8 cellular contexts compared by ENCODE assay signal in genomic region chr19:34734601-34735103, GRCh38. TPM values are rescaled to one million over a fixed set of nuclear protein-coding genes. Genes with fewer than 3 reads are reported as not detected.
DNase-seq lines count a peak whose midpoint lies in the region; ATAC-seq and TF ChIP-seq lines count a peak whose summit lies in the region.

No MANE protein-coding gene starts in this region.

- no peak for TF ChIP-seq CTCF in CD8-positive, alpha-beta T cell (IDR thresholded peaks at IDR 0.05)
- no peak for TF ChIP-seq CTCF in neural cell (IDR thresholded peaks at IDR 0.05; ENCODE audit: poor library complexity, severe bottlenecking)

- peaks cover 4% of the 10 kb centered on the region for H3K9me3 ChIP-seq in CD8-positive, alpha-beta T cell (ENCODE audit: low read length)
- H3K9me3 ChIP-seq in duodenal mucosa (ENCODE audit: control insufficient read depth in 1 of 2, low read length in 2 of 2): peaks cover 21 to 35% of the 10 kb centered on the region in 2 donors
- no peaks in the 10 kb centered on the region for H3K9me3 ChIP-seq in neural cell (ENCODE audit: low read length)

- H3K36me3 ChIP-seq in CD8-positive, alpha-beta T cell (ENCODE audit: insufficient read depth, low read length): peaks cover 12% of the 10 kb centered on the region
- H3K36me3 ChIP-seq in duodenal mucosa (ENCODE audit: control insufficient read depth in 1 of 2, insufficient read depth in 2 of 2, low read length in 2 of 2): peaks cover 27 to 37% of the 10 kb centered on the region in 2 donors
- peaks cover 14% of the 10 kb centered on the region for H3K36me3 ChIP-seq in neural cell (ENCODE audit: insufficient read depth, low read length)

- peaks cover 47% of the 10 kb centered on the region for H3K36me3 Mint-ChIP-seq in CD8-positive, alpha-beta T cell

- TF ChIP-seq RAD21 in neural cell (conservative IDR thresholded peaks at IDR 0.05): no peak

- H3K27me3 ChIP-seq in CD8-positive, alpha-beta T cell (ENCODE audit: insufficient read depth, low read length): no peaks in the 10 kb centered on the region
- no peaks in the 10 kb centered on the region for H3K27me3 ChIP-seq in duodenal mucosa (ENCODE audit: control insufficient read depth in 1 of 2, insufficient read depth in 2 of 2, low read length in 2 of 2)
- no peaks in the 10 kb centered on the region for H3K27me3 ChIP-seq in neural cell (ENCODE audit: insufficient read depth, low read depth, low read length)

- TF ChIP-seq EP300 in neural cell (conservative IDR thresholded peaks at IDR 0.05; ENCODE audit: poor library complexity, severe bottlenecking): no peak

- peak overlapping the region; percentile 98 for H3K27ac Mint-ChIP-seq in CD8-positive, alpha-beta T cell

- H3K27ac ChIP-seq in CD8-positive, alpha-beta T cell (ENCODE audit: low read depth, low read length): peak overlapping the region; percentile 96
- H3K27ac ChIP-seq in duodenal mucosa (ENCODE audit: low read depth, low read length) (peak overlapping the region; percentile 98), neural cell (ENCODE audit: low read length) (peak overlapping the region; percentile 95)

- peak overlapping the region; percentile 96 for H2AFZ ChIP-seq in neural cell (ENCODE audit: low read depth, low read length)

- no peaks in the 10 kb centered on the region for H3F3A ChIP-seq in neural cell (ENCODE audit: insufficient read depth, low read length, poor library complexity, severe bottlenecking)

- no peaks in the 10 kb centered on the region for H3K9me2 ChIP-seq in neural cell (ENCODE audit: insufficient read depth, low read length)

- CTCF ChIA-PET in CD8-positive, alpha-beta T cell (lab: Charles Lee): interaction anchor here (1.2 kb wide), 1 partner anchor 22 kb away, joined by 3 read pairs; no protein-coding TSS in a partner anchor

- H3K79me2 ChIP-seq in neural cell (replicated peaks; ENCODE audit: insufficient read depth, low read length): no peaks in the 10 kb centered on the region

- H3K27me3 Mint-ChIP-seq in CD8-positive, alpha-beta T cell (ENCODE audit: low read depth): no peaks in the 10 kb centered on the region

- H3K9ac ChIP-seq in duodenal mucosa (ENCODE audit: low read depth in 1 of 2, low read length in 2 of 2) (peak overlapping the region; percentile 87 to 91), neural cell (ENCODE audit: low read length) (peak overlapping the region; percentile 95)

- H3K9me3 Mint-ChIP-seq in CD8-positive, alpha-beta T cell: peaks cover 13% of the 10 kb centered on the region

- H3K4me1 Mint-ChIP-seq in CD8-positive, alpha-beta T cell (ENCODE audit: low read depth): peaks cover 34% of the 10 kb centered on the region

- no peak for DNase-seq in CD8-positive, alpha-beta T cell
- DNase-seq in NCI-H2081 (lab: John Stamatoyannopoulos, UW) (peak; percentile 23 to 68), NCI-H226 (no peak), T-helper 9 cell (no peak), glomerular visceral epithelial cell (ENCODE audit: extremely low spot score) (no peak)

- POLR2A ChIA-PET in CD8-positive, alpha-beta T cell (lab: Charles Lee): interaction anchor here (2.9 kb wide), 1 partner anchor 57 kb away, joined by 12 read pairs; the partner anchor contains the start of genes SCGB2B2 and ZNF302

- H3K4me1 ChIP-seq in CD8-positive, alpha-beta T cell (ENCODE audit: insufficient read depth, low read length): peaks cover 26% of the 10 kb centered on the region
- H3K4me1 ChIP-seq in duodenal mucosa (ENCODE audit: control insufficient read depth in 1 of 2, insufficient read depth in 2 of 2, low read length in 2 of 2): peaks cover 15 to 26% of the 10 kb centered on the region in 2 donors

- peak overlapping the region; percentile 88 for H3K4me3 ChIP-seq in CD8-positive, alpha-beta T cell (ENCODE audit: low read depth, low read length)
- peak overlapping the region; percentile 92 to 96 for H3K4me3 ChIP-seq in duodenal mucosa (ENCODE audit: low read depth in 1 of 2, low read length in 2 of 2)
- peak overlapping the region; percentile 99 for H3K4me3 ChIP-seq in neural cell (ENCODE audit: low read length)

- peak overlapping the region; percentile 91 for H3K4me2 ChIP-seq in neural cell (ENCODE audit: low read length)

- H3K4me3 Mint-ChIP-seq in CD8-positive, alpha-beta T cell: peak overlapping the region; percentile 95

- intact Hi-C loops in CD8-positive, alpha-beta T cell (cut with DNase I, micrococcal nuclease): loop anchor here in 1 of 2 experiments (5.0 kb wide), 1 partner anchor 307 kb away; the partner anchor contains the start of gene UBA2

- no peaks in the 10 kb centered on the region for H4K20me1 ChIP-seq in neural cell (ENCODE audit: insufficient read depth)

- ATAC-seq in CD8-positive, alpha-beta T cell: no peak
- no peak for ATAC-seq in GM19397 (IDR thresholded peaks at IDR 0.05; ENCODE audit: unreplicated experiment)

TF ChIP-seq in neural cell, 6 proteins besides CTCF, POLR2A, EP300 and RAD21:
- TF ChIP-seq EZH2 (IDR thresholded peaks at IDR 0.05; ENCODE audit: borderline replicate concordance, insufficient read depth, low read length, poor library complexity, severe bottlenecking) (no peak), SMC3 (conservative IDR thresholded peaks at IDR 0.05; ENCODE audit: poor library complexity) (no peak), POLR2AphosphoS5 (IDR thresholded peaks at IDR 0.05) (no peak), MXI1 (conservative IDR thresholded peaks at IDR 0.05; ENCODE audit: poor library complexity, severe bottlenecking) (no peak), TAF1 (IDR thresholded peaks at IDR 0.05; ENCODE audit: low read depth) (no peak)
- TF ChIP-seq, protein P1, sequence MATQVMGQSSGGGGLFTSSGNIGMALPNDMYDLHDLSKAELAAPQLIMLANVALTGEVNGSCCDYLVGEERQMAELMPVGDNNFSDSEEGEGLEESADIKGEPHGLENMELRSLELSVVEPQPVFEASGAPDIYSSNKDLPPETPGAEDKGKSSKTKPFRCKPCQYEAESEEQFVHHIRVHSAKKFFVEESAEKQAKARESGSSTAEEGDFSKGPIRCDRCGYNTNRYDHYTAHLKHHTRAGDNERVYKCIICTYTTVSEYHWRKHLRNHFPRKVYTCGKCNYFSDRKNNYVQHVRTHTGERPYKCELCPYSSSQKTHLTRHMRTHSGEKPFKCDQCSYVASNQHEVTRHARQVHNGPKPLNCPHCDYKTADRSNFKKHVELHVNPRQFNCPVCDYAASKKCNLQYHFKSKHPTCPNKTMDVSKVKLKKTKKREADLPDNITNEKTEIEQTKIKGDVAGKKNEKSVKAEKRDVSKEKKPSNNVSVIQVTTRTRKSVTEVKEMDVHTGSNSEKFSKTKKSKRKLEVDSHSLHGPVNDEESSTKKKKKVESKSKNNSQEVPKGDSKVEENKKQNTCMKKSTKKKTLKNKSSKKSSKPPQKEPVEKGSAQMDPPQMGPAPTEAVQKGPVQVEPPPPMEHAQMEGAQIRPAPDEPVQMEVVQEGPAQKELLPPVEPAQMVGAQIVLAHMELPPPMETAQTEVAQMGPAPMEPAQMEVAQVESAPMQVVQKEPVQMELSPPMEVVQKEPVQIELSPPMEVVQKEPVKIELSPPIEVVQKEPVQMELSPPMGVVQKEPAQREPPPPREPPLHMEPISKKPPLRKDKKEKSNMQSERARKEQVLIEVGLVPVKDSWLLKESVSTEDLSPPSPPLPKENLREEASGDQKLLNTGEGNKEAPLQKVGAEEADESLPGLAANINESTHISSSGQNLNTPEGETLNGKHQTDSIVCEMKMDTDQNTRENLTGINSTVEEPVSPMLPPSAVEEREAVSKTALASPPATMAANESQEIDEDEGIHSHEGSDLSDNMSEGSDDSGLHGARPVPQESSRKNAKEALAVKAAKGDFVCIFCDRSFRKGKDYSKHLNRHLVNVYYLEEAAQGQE (IDR thresholded peaks at IDR 0.05; ENCODE audit: borderline replicate concordance): no peak

RNA-seq across cellular contexts. Expression of gene ZNF181, which starts 0.6 kb away (rescaled TPM):
- 1 to 10 TPM; 1.5 to 1.7 TPM for total RNA-seq in CD8-positive, alpha-beta T cell
- 42.1 and 57.5 TPM in 2 replicates for polyA plus RNA-seq in neural cell
- polyA minus RNA-seq in neural cell: 68.5 and 68.9 TPM in 2 replicates

RNA-seq across cellular contexts. Expression of gene ZNF599, which starts 38.4 kb away (rescaled TPM):
- 1 to 10 TPM; 3.9 to 4.5 TPM for total RNA-seq in CD8-positive, alpha-beta T cell
- 13.4 and 14.9 TPM in 2 replicates for polyA plus RNA-seq in neural cell
- polyA minus RNA-seq in neural cell: 26.5 and 29.0 TPM in 2 replicates

RNA-seq across cellular contexts. Expression of gene ZNF302, which starts 57.2 kb away (rescaled TPM):
- 10 to 100 TPM in 1 of 2 experiments, 1 to 10 TPM in 1; 8.0 to 10.5 TPM for total RNA-seq in CD8-positive, alpha-beta T cell
- polyA plus RNA-seq in neural cell: 92.6 and 107 TPM in 2 replicates
- 63.8 and 66.8 TPM in 2 replicates for polyA minus RNA-seq in neural cell

RNA-seq across cellular contexts. Expression of gene SCGB2B2, which starts 57.7 kb away (rescaled TPM):
- total RNA-seq in CD8-positive, alpha-beta T cell: 1 to 10 TPM in 1 of 2 experiments, under 1 TPM in 1; 0.44 to 1.2 TPM
- 0.51 TPM in 1 of 2 replicates, not detected in the other for polyA plus RNA-seq in neural cell
- polyA minus RNA-seq in neural cell: 0.24 and 0.58 TPM in 2 replicates

Comparison
In these comparisons a context has a peak if more than half of its experiments do, and no peak if none do; other contexts are left out.
1. DNase-seq: peak in NCI-H2081 (2 of 2); none in CD8-positive, alpha-beta T cell (0 of 7), NCI-H226 (single experiment), T-helper 9 cell (single experiment) and glomerular visceral epithelial cell (single experiment).
2. Peak in every context shown above with its lines, with median percentiles within 50 percentile points of each other: H3K27ac ChIP-seq and H3K4me3 ChIP-seq.